In the genomic region with DNA sequence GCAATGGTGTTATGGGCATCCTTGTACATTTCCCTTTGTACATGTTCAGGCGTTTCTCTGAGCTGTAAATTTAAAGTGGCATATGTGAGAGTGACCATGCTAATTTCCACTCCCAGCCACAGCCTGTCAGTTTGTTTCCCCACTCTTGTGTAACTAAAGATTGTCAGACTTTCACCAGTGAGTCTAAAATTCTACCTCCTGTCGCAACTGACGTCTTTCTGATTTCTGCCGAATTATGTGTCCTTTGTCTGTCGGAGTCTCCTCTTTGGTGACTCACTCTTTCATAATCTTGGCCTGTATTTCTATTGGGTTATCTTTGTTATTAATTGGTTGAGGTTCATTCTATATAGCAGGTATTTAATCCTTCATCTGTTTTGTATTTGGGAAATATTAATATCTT, we compare ENCODE assay signal across 1 cellular context.
TF ChIP-seq lines count a peak whose summit lies in the region.

No MANE protein-coding gene starts in this region.

TF ChIP-seq in HepG2, 621 proteins besides CTCF, POLR2A, EP300 and RAD21:
- TF ChIP-seq, protein P1, sequence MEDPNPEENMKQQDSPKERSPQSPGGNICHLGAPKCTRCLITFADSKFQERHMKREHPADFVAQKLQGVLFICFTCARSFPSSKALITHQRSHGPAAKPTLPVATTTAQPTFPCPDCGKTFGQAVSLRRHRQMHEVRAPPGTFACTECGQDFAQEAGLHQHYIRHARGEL (CRISPR knock-in tag; IDR thresholded peaks at IDR 0.05): no peak
- TF ChIP-seq, protein P2, sequence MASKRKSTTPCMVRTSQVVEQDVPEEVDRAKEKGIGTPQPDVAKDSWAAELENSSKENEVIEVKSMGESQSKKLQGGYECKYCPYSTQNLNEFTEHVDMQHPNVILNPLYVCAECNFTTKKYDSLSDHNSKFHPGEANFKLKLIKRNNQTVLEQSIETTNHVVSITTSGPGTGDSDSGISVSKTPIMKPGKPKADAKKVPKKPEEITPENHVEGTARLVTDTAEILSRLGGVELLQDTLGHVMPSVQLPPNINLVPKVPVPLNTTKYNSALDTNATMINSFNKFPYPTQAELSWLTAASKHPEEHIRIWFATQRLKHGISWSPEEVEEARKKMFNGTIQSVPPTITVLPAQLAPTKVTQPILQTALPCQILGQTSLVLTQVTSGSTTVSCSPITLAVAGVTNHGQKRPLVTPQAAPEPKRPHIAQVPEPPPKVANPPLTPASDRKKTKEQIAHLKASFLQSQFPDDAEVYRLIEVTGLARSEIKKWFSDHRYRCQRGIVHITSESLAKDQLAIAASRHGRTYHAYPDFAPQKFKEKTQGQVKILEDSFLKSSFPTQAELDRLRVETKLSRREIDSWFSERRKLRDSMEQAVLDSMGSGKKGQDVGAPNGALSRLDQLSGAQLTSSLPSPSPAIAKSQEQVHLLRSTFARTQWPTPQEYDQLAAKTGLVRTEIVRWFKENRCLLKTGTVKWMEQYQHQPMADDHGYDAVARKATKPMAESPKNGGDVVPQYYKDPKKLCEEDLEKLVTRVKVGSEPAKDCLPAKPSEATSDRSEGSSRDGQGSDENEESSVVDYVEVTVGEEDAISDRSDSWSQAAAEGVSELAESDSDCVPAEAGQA (IDR thresholded peaks at IDR 0.05; ENCODE audit: low read depth): no peak
- TF ChIP-seq, protein P2 (CRISPR knock-in tag; IDR thresholded peaks at IDR 0.05; ENCODE audit: borderline replicate concordance): no peak
- TF ChIP-seq MTA3 (CRISPR knock-in tag; IDR thresholded peaks at IDR 0.05): no peak
- TF ChIP-seq POLR2AphosphoS2 (IDR thresholded peaks at IDR 0.05; ENCODE audit: low read depth, low read length): no peak
- TF ChIP-seq NFKBIZ (CRISPR knock-in tag; IDR thresholded peaks at IDR 0.05): no peak
- TF ChIP-seq, protein P3, sequence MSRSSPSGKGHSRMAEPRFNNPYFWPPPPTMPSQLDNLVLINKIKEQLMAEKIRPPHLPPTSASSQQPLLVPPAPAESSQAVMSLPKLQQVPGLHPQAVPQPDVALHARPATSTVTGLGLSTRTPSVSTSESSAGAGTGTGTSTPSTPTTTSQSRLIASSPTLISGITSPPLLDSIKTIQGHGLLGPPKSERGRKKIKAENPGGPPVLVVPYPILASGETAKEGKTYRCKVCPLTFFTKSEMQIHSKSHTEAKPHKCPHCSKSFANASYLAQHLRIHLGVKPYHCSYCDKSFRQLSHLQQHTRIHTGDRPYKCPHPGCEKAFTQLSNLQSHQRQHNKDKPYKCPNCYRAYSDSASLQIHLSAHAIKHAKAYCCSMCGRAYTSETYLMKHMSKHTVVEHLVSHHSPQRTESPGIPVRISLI (CRISPR knock-in tag; IDR thresholded peaks at IDR 0.05; ENCODE audit: borderline replicate concordance): no peak
- TF ChIP-seq, protein P4, sequence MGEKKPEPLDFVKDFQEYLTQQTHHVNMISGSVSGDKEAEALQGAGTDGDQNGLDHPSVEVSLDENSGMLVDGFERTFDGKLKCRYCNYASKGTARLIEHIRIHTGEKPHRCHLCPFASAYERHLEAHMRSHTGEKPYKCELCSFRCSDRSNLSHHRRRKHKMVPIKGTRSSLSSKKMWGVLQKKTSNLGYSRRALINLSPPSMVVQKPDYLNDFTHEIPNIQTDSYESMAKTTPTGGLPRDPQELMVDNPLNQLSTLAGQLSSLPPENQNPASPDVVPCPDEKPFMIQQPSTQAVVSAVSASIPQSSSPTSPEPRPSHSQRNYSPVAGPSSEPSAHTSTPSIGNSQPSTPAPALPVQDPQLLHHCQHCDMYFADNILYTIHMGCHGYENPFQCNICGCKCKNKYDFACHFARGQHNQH (CRISPR knock-in tag; IDR thresholded peaks at IDR 0.05): no peak
- TF ChIP-seq ERF (CRISPR knock-in tag; IDR thresholded peaks at IDR 0.05): no peak
